In genomic region chr7:22174574-22174953, GRCh38 we compare ENCODE assay signal across 15 cellular contexts.
DNase-seq lines count a peak whose midpoint lies in the region; ATAC-seq, FAIRE-seq and TF ChIP-seq lines count a peak whose summit lies in the region.
"Had no signal": no experiment of that assay in that cellular context is flagged by ENCODE, and none has a peak within 500 bp of the region (broad histone marks: within the 10 kb centered on the region; RNA-seq: fewer than 3 reads in every experiment).

No MANE protein-coding gene starts in this region.

- H3K9me3 ChIP-seq in GM12878 (replicated peaks; ENCODE audit: control insufficient read depth, insufficient read depth, low read length) (no peaks in the 10 kb centered on the region; the same call in 2 of the 3 replicates), aorta (ENCODE audit: control insufficient read depth, low read length) (no peaks in the 10 kb centered on the region)
- H3K9me3 ChIP-seq: Peyer's patch had no signal

- in situ Hi-C loops in GM12878 (cut with MboI) = no loop called here

- H3K36me3 Mint-ChIP-seq in activated CD4-positive, alpha-beta T cell treated with anti-CD3 and anti-CD28 coated beads, Interleukin-2, amount 10 ng/mL, durations not matched to agents 7 days and 5 days (ENCODE audit: low read depth) = no peaks in the 10 kb centered on the region
- H3K36me3 Mint-ChIP-seq in GM23338 (ENCODE audit: low read depth) (peaks cover 10% of the 10 kb centered on the region), progenitor cell of endocrine pancreas (ENCODE audit: insufficient read depth) (peaks cover under 1% of the 10 kb centered on the region)
- H3K36me3 Mint-ChIP-seq: naive B cell had no signal

- peaks cover 11% of the 10 kb centered on the region for H3K27me3 Mint-ChIP-seq in activated CD4-positive, alpha-beta T cell treated with anti-CD3 and anti-CD28 coated beads, Interleukin-2, amount 10 ng/mL, durations not matched to agents 7 days and 5 days
- peaks cover 7% of the 10 kb centered on the region for H3K27me3 Mint-ChIP-seq in GM23338 (ENCODE audit: insufficient read depth, low read depth, poor library complexity)
- H3K27me3 Mint-ChIP-seq in progenitor cell of endocrine pancreas = no peaks in the 10 kb centered on the region
- H3K27me3 Mint-ChIP-seq: naive B cell had no signal

- FAIRE-seq in GM12878 (lab: Jason Lieb, UNC) = no peak
- FAIRE-seq: urothelium cell line had no signal

- H2AFZ ChIP-seq in GM23338 (no peak overlapping the region), GM12878 (ENCODE audit: control insufficient read depth, low read depth, low read length) (no peak overlapping the region; the same call in 1 of the 2 replicates)

- BruUV-seq in GM12878 (replicated peaks; lab: Mats Ljungman, UMichigan) = no TSS peak

- H3K36me3 ChIP-seq in GM23338 (ENCODE audit: insufficient read depth) (no peaks in the 10 kb centered on the region), GM12878 (ENCODE audit: control insufficient read depth in 2 of 2, insufficient read depth in 2 of 2, low read length in 1 of 2) (0 out of 4 replicates have a peak, but pooled peaks cover 0 to 2% of the 10 kb centered on the region in 2 experiments), aorta (ENCODE audit: control insufficient read depth in 1 of 2, insufficient read depth in 2 of 2, low read length in 1 of 2) (no peaks in the 10 kb centered on the region)
- H3K36me3 ChIP-seq: Peyer's patch had no signal

- peak overlapping the region; percentile 80 for H3K27ac Mint-ChIP-seq in activated CD4-positive, alpha-beta T cell treated with anti-CD3 and anti-CD28 coated beads, Interleukin-2, amount 10 ng/mL, durations not matched to agents 7 days and 5 days
- H3K27ac Mint-ChIP-seq in GM23338 = no peak overlapping the region
- peak overlapping the region; percentile 15 for H3K27ac Mint-ChIP-seq in progenitor cell of endocrine pancreas

- H3K4me2 ChIP-seq in GM23338 = no peak overlapping the region
- H3K4me2 ChIP-seq in GM12878 (ENCODE audit: control insufficient read depth, insufficient read depth) = no peak overlapping the region; the same call in 1 of the 2 replicates

- TF ChIP-seq EP300 in GM12878 (IDR thresholded peaks at IDR 0.05; ENCODE audit: borderline replicate concordance in 1 of 2, control insufficient read depth in 1 of 2, low read depth in 2 of 2, low read length in 2 of 2) = no peak

- H3F3A ChIP-seq in GM23338 (replicated peaks; ENCODE audit: low read depth) = no peaks in the 10 kb centered on the region

- TF ChIP-seq RAD21 in GM12878 (IDR thresholded peaks at IDR 0.05; ENCODE audit: insufficient read depth, low read depth, low read length) = no peak

- intact Hi-C loops in GM12878 (cut with micrococcal nuclease; ENCODE audit: unreplicated experiment) (no loop called here), posterior cingulate gyrus (cut with DNase I) (no loop called here), aorta (cut with DNase I) (no loop called here)

- no peak overlapping the region for H3K9ac ChIP-seq in GM12878 (ENCODE audit: control insufficient read depth, insufficient read depth, low read length)

- H3K79me2 ChIP-seq in GM23338 (replicated peaks; ENCODE audit: insufficient read depth) (no peaks in the 10 kb centered on the region), GM12878 (ENCODE audit: control insufficient read depth, insufficient read depth, low read length) (no peaks in the 10 kb centered on the region)

- no peak for TF ChIP-seq POLR2A in GM12878 (IDR thresholded peaks at IDR 0.05; ENCODE audit: low read depth, low read length)

- SMC1A ChIA-PET in GM12878 (lab: Charles Lee; ENCODE audit: uncharacterized antibody, unreplicated experiment) = interaction anchor here (0.9 to 1.8 kb wide), 4 partner anchors 10 to 261 kb away, joined by 3 to 8 read pairs (median 3); no protein-coding TSS in a partner anchor

- no peak overlapping the region for H3K4me3 ChIP-seq in GM23338
- H3K4me3 ChIP-seq in GM12878 = no peak overlapping the region
- no peak overlapping the region for H3K4me3 ChIP-seq in aorta (ENCODE audit: low read length in 2 of 2)
- H3K4me3 ChIP-seq: Peyer's patch had no signal

- H3K9me2 ChIP-seq in GM23338 (ENCODE audit: insufficient read depth) = no peaks in the 10 kb centered on the region

- DNase-seq in activated CD4-positive, alpha-beta T cell treated with anti-CD3 and anti-CD28 coated beads, Interleukin-2, amount 10 ng/mL, durations not matched to agents 7 days and 5 days = no peak
- DNase-seq in activated CD4-positive, alpha-beta T cell treated with anti-CD3 and anti-CD28 coated beads, Interleukin-2, amount 50 U/mL, for 1 hour = no peak
- no peak for DNase-seq in GM23338 (ENCODE audit: low spot score)
- no peak for DNase-seq in GM12878 (ENCODE audit: low read depth, low spot score)
- no peak for DNase-seq in progenitor cell of endocrine pancreas (ENCODE audit: low spot score, unreplicated experiment)
- DNase-seq in posterior cingulate gyrus = no peak
- no peak for DNase-seq in activated CD4-positive, CD25-positive, alpha-beta regulatory T cell (lab: John Stamatoyannopoulos, UW)
- no peak for DNase-seq in aorta
- DNase-seq: activated effector memory CD4-positive, alpha-beta T cell treated with Interleukin-2 at 50 U/mL for 16 hours; H7; left ventricle myocardium superior; NCI-H1930; Peyer's patch had no signal

- CTCF ChIA-PET in activated CD4-positive, alpha-beta T cell treated with anti-CD3 and anti-CD28 coated beads, Interleukin-2, amount 10 ng/mL, durations not matched to agents 7 days and 5 days (lab: Charles Lee) = no interaction called here
- CTCF ChIA-PET in GM12878 (lab: Yijun Ruan, JAX) = interaction anchor here (1.4 to 1.7 kb wide), 3 partner anchors 21 to 71 kb away, joined by 4 read pairs; no protein-coding TSS in a partner anchor

- RAD21 ChIA-PET in GM12878 (lab: Charles Lee; ENCODE audit: unreplicated experiment) = interaction anchor here (0.7 kb wide), 1 partner anchor 278 kb away, joined by 3 read pairs; no protein-coding TSS in a partner anchor

- H4K20me1 ChIP-seq in GM23338 (replicated peaks; ENCODE audit: insufficient read depth) (no peaks in the 10 kb centered on the region), GM12878 (ENCODE audit: control insufficient read depth, insufficient read depth) (no peaks in the 10 kb centered on the region)

- ATAC-seq in GM23338 = no peak
- no peak; the same call in 2 of the 3 replicates for ATAC-seq in GM12878
- no peak for ATAC-seq in aorta (ENCODE audit: low FRiP score)
- ATAC-seq: left ventricle myocardium superior had no signal

- H3K9me3 Mint-ChIP-seq in activated CD4-positive, alpha-beta T cell treated with anti-CD3 and anti-CD28 coated beads, Interleukin-2, amount 10 ng/mL, durations not matched to agents 7 days and 5 days = no peaks in the 10 kb centered on the region
- H3K9me3 Mint-ChIP-seq in GM23338 (no peaks in the 10 kb centered on the region), progenitor cell of endocrine pancreas (ENCODE audit: low read depth) (peaks cover 3% of the 10 kb centered on the region)
- H3K9me3 Mint-ChIP-seq: naive B cell had no signal

- peak overlapping the region; percentile 23 for H3K4me3 Mint-ChIP-seq in activated CD4-positive, alpha-beta T cell treated with anti-CD3 and anti-CD28 coated beads, Interleukin-2, amount 10 ng/mL, durations not matched to agents 7 days and 5 days
- no peak overlapping the region; the same call in 2 of the 3 replicates for H3K4me3 Mint-ChIP-seq in GM23338
- H3K4me3 Mint-ChIP-seq in progenitor cell of endocrine pancreas (ENCODE audit: low read depth) = no peak overlapping the region
- H3K4me3 Mint-ChIP-seq: naive B cell had no signal

- H3K4me1 Mint-ChIP-seq in activated CD4-positive, alpha-beta T cell treated with anti-CD3 and anti-CD28 coated beads, Interleukin-2, amount 10 ng/mL, durations not matched to agents 7 days and 5 days = peaks cover 24% of the 10 kb centered on the region
- H3K4me1 Mint-ChIP-seq in GM23338 = peaks cover 16% of the 10 kb centered on the region
- H3K4me1 Mint-ChIP-seq in progenitor cell of endocrine pancreas (ENCODE audit: low read depth) = no peaks in the 10 kb centered on the region

- H3K27me3 ChIP-seq in GM23338 (ENCODE audit: insufficient read depth) (no peaks in the 10 kb centered on the region), GM12878 (replicated peaks in 1 of 2; ENCODE audit: control insufficient read depth in 2 of 2, insufficient read depth in 2 of 2, low read length in 1 of 2) (no peaks in the 10 kb centered on the region), aorta (ENCODE audit: control insufficient read depth in 1 of 2, insufficient read depth in 2 of 2, low read length in 1 of 2) (no peaks in the 10 kb centered on the region)
- H3K27me3 ChIP-seq: Peyer's patch had no signal

- POLR2A ChIA-PET in activated CD4-positive, alpha-beta T cell treated with anti-CD3 and anti-CD28 coated beads, Interleukin-2, amount 10 ng/mL, durations not matched to agents 7 days and 5 days (lab: Charles Lee) = interaction anchor here (0.5 kb wide), 1 partner anchor 229 kb away, joined by 7 read pairs; the partner anchor contains the start of gene CDCA7L
- POLR2A ChIA-PET in GM12878 (lab: Charles Lee) = interaction anchor here (0.5 kb wide), 1 partner anchor 8 kb away, joined by 3 read pairs; no protein-coding TSS in a partner anchor

- H3K27ac ChIP-seq in GM23338 (ENCODE audit: low read depth) (0 out of 2 replicates have a peak overlapping the region, but pooled peaks have one; percentile 20), GM12878 (ENCODE audit: control insufficient read depth, insufficient read depth) (peak overlapping the region; percentile 33; the same call in 1 of the 2 replicates), aorta (ENCODE audit: low read depth in 1 of 2, low read length in 2 of 2) (no peak overlapping the region)
- H3K27ac ChIP-seq: Peyer's patch had no signal

- no peak for TF ChIP-seq CTCF in GM23338 (conservative IDR thresholded peaks at IDR 0.05; ENCODE audit: low read depth in 2 of 2)
- no peak for TF ChIP-seq CTCF in GM12878 (IDR thresholded peaks at IDR 0.05 in 2 of 3, conservative IDR thresholded peaks at IDR 0.05 in 1 of 3; ENCODE audit: control insufficient read depth in 2 of 3, extremely low read depth in 1 of 3, insufficient read depth in 1 of 3, low read depth in 3 of 3, low read length in 3 of 3)
- no peak for TF ChIP-seq CTCF in progenitor cell of endocrine pancreas (IDR thresholded peaks at IDR 0.05; ENCODE audit: unreplicated experiment)

- H3K4me1 ChIP-seq in GM23338 (ENCODE audit: insufficient read depth) (0 out of 2 replicates have a peak, but pooled peaks cover 10% of the 10 kb centered on the region), GM12878 (ENCODE audit: control insufficient read depth, insufficient read depth, low read length) (peaks cover 6% of the 10 kb centered on the region; the same call in 1 of the 2 replicates), aorta (ENCODE audit: control insufficient read depth in 1 of 2, insufficient read depth in 2 of 2, low read length in 2 of 2) (peaks cover 0 to 3% of the 10 kb centered on the region in 2 donors)
- H3K4me1 ChIP-seq: Peyer's patch had no signal

TF ChIP-seq in GM23338, 12 proteins besides CTCF, POLR2A, EP300 and RAD21 (continues in another document):
- TF ChIP-seq JUNB (IDR thresholded peaks at IDR 0.05; ENCODE audit: unreplicated experiment) (no peak), STAT1 (IDR thresholded peaks at IDR 0.05; ENCODE audit: unreplicated experiment) (no peak)

TF ChIP-seq in GM12878, 131 proteins besides CTCF, POLR2A, EP300 and RAD21 (continues in another document):
- TF ChIP-seq YBX1 (IDR thresholded peaks at IDR 0.05) (no peak), TCF3 (IDR thresholded peaks at IDR 0.05; ENCODE audit: borderline replicate concordance, insufficient read depth, low read depth, low read length) (no peak), SRF (IDR thresholded peaks at IDR 0.05; ENCODE audit: low read depth in 2 of 2, low read length in 2 of 2) (no peak)

Comparison
In these comparisons a context has a peak if more than half of its experiments do, and no peak if none do; other contexts are left out.
1. H3K27ac ChIP-seq: peak in GM23338 (single experiment) and GM12878 (single experiment); none in aorta (0 of 2).